11 cellular contexts compared by ENCODE assay signal in genomic region chr7:127905491-127906330, GRCh38.
DNase-seq lines count a peak whose midpoint lies in the region; ATAC-seq and TF ChIP-seq lines count a peak whose summit lies in the region.
"Had no signal": no experiment of that assay in that cellular context is flagged by ENCODE, and none has a peak within 500 bp of the region (broad histone marks: within the 10 kb centered on the region; RNA-seq: fewer than 3 reads in every experiment).

No MANE protein-coding gene starts in this region.

- H3K9me3 Mint-ChIP-seq in activated T-helper 1 cell treated with anti-CD3 and anti-CD28 coated beads, Interleukin-12 subunit alpha, Interleukin-12 subunit beta, Interleukin-2, Interleukin-4 antibody, amounts not matched to agents 30 ng/mL and 10 ng/mL and 1 ng/mL, durations not matched to agents 14 hours and 24 hours and 36 hours = no peaks in the 10 kb centered on the region
- H3K9me3 Mint-ChIP-seq: WTC11 had no signal

- H3K4me1 ChIP-seq in HCT116 (ENCODE audit: control insufficient read depth in 1 of 2, insufficient read depth in 2 of 2, low read length in 2 of 2) = peaks cover 0 to 12% of the 10 kb centered on the region in 2 experiments; a peak in 2 of 4 replicates
- H3K4me1 ChIP-seq in uterus = peaks cover 0 to 4% of the 10 kb centered on the region in 2 donors

- H3K27ac ChIP-seq in HCT116 (ENCODE audit: low read depth, low read length) (no peak overlapping the region), uterus (no peak overlapping the region)

- no peak for TF ChIP-seq RAD21 in HCT116 (IDR thresholded peaks at IDR 0.05; ENCODE audit: low read depth)

- TF ChIP-seq POLR2A in HCT116 (IDR thresholded peaks at IDR 0.05; ENCODE audit: borderline replicate concordance, extremely low read depth, insufficient read depth, insufficient read length) (no peak), uterus (IDR thresholded peaks at IDR 0.05) (no peak)

- H2AFZ ChIP-seq in HCT116 (ENCODE audit: low read depth, low read length, poor library complexity, severe bottlenecking) = no peak overlapping the region

- H3K9me3 ChIP-seq in HCT116 (ENCODE audit: control insufficient read depth in 1 of 2, insufficient read depth in 1 of 2, low read depth in 1 of 2, low read length in 2 of 2) = no peaks in the 10 kb centered on the region
- H3K9me3 ChIP-seq in uterus = no peaks in the 10 kb centered on the region

- H3K27me3 Mint-ChIP-seq in activated T-helper 1 cell treated with anti-CD3 and anti-CD28 coated beads, Interleukin-12 subunit alpha, Interleukin-12 subunit beta, Interleukin-2, Interleukin-4 antibody, amounts not matched to agents 30 ng/mL and 10 ng/mL and 1 ng/mL, durations not matched to agents 14 hours and 24 hours and 36 hours (ENCODE audit: insufficient read depth) = no peaks in the 10 kb centered on the region

- TF ChIP-seq CTCF in HCT116 (IDR thresholded peaks at IDR 0.05 in 2 of 3, conservative IDR thresholded peaks at IDR 0.05 in 1 of 3; ENCODE audit: borderline replicate concordance in 1 of 3, insufficient read depth in 1 of 3, low read depth in 2 of 3, low read length in 2 of 3) = no peak
- no peak for TF ChIP-seq CTCF in uterus (IDR thresholded peaks at IDR 0.05)

- CTCF ChIA-PET in HCT116 (lab: Charles Lee) = no interaction called here

- peaks cover 27% of the 10 kb centered on the region for H3K36me3 Mint-ChIP-seq in activated T-helper 1 cell treated with anti-CD3 and anti-CD28 coated beads, Interleukin-12 subunit alpha, Interleukin-12 subunit beta, Interleukin-2, Interleukin-4 antibody, amounts not matched to agents 30 ng/mL and 10 ng/mL and 1 ng/mL, durations not matched to agents 14 hours and 24 hours and 36 hours (ENCODE audit: low read depth)

- intact Hi-C loops in HCT116 (cut with micrococcal nuclease) (no loop called here), uterus (cut with DNase I; ENCODE audit: low total_unique reads) (no loop called here)
- intact Hi-C loops in activated T-helper 1 cell treated with anti-CD3 and anti-CD28 coated beads, Interleukin-12 subunit alpha, Interleukin-12 subunit beta, Interleukin-2, Interleukin-4 antibody, amounts not matched to agents 30 ng/mL and 10 ng/mL and 1 ng/mL, durations not matched to agents 14 hours and 24 hours and 36 hours (cut with micrococcal nuclease) = no loop called here

- peak; percentile 49 for DNase-seq in AG20443 (ENCODE audit: low spot score)
- no peak for DNase-seq in HCT116 (ENCODE audit: low read depth, low spot score)
- DNase-seq in activated T-helper 1 cell treated with anti-CD3 and anti-CD28 coated beads, Interleukin-12 subunit alpha, Interleukin-12 subunit beta, Interleukin-2, Interleukin-4 antibody, amounts not matched to agents 30 ng/mL and 10 ng/mL and 1 ng/mL, durations not matched to agents 14 hours and 24 hours and 36 hours (ENCODE audit: low spot score) = no peak
- DNase-seq in iris pigment epithelial cell (ENCODE audit: low read depth) = peak; percentile 82
- DNase-seq in uterus = no peak
- no peak for DNase-seq in stimulated activated naive CD4-positive, alpha-beta T cell treated with Interleukin-2 at 50 U/mL for 16 hours (lab: John Stamatoyannopoulos, UW)

- H3K36me3 ChIP-seq in HCT116 (ENCODE audit: control insufficient read depth in 1 of 2, insufficient read depth in 2 of 2, low read length in 2 of 2) (peaks cover 0 to 8% of the 10 kb centered on the region in 2 experiments; a peak in 1 of 4 replicates), uterus (no peaks in the 10 kb centered on the region)

- H3K27ac Mint-ChIP-seq in activated T-helper 1 cell treated with anti-CD3 and anti-CD28 coated beads, Interleukin-12 subunit alpha, Interleukin-12 subunit beta, Interleukin-2, Interleukin-4 antibody, amounts not matched to agents 30 ng/mL and 10 ng/mL and 1 ng/mL, durations not matched to agents 14 hours and 24 hours and 36 hours = peak overlapping the region; percentile 46
- H3K27ac Mint-ChIP-seq: WTC11 had no signal

- RAD21 ChIA-PET in HCT116 (lab: Charles Lee; ENCODE audit: low non-redundant PET in 1 of 2, low total read pairs in 2 of 2, uncharacterized antibody in 2 of 2, unreplicated experiment in 2 of 2) = no interaction called here

- no peak overlapping the region for H3K4me3 Mint-ChIP-seq in activated T-helper 1 cell treated with anti-CD3 and anti-CD28 coated beads, Interleukin-12 subunit alpha, Interleukin-12 subunit beta, Interleukin-2, Interleukin-4 antibody, amounts not matched to agents 30 ng/mL and 10 ng/mL and 1 ng/mL, durations not matched to agents 14 hours and 24 hours and 36 hours
- H3K4me3 Mint-ChIP-seq: WTC11 had no signal

- no peaks in the 10 kb centered on the region for H3K27me3 ChIP-seq in HCT116 (ENCODE audit: insufficient read depth, low read length)
- H3K27me3 ChIP-seq in uterus = no peaks in the 10 kb centered on the region

- ATAC-seq in HCT116 = 0 out of 2 replicates have a peak, but pooled peaks have one; percentile 22
- no peak for ATAC-seq in HG03521 (IDR thresholded peaks at IDR 0.05; ENCODE audit: unreplicated experiment)
- ATAC-seq in HG03342 (IDR thresholded peaks at IDR 0.05; ENCODE audit: unreplicated experiment) = no peak
- ATAC-seq: Panc1, sciatic nerve, WTC11 had no signal

- BruUV-seq in HCT116 (replicated peaks; lab: Mats Ljungman, UMichigan) = no TSS peak

- POLR2A ChIA-PET in HCT116 (lab: Charles Lee) = no interaction called here

- H3K4me3 ChIP-seq in HCT116 (replicated peaks in 1 of 2; ENCODE audit: low read depth in 1 of 2, low read length in 2 of 2) = no peak overlapping the region
- H3K4me3 ChIP-seq in uterus = no peak overlapping the region

- H3K9me2 ChIP-seq in HCT116 (ENCODE audit: insufficient read depth) = no peaks in the 10 kb centered on the region

- H3K9ac ChIP-seq in HCT116 (ENCODE audit: low read length) = no peak overlapping the region

- peaks cover 65% of the 10 kb centered on the region for H3K4me1 Mint-ChIP-seq in activated T-helper 1 cell treated with anti-CD3 and anti-CD28 coated beads, Interleukin-12 subunit alpha, Interleukin-12 subunit beta, Interleukin-2, Interleukin-4 antibody, amounts not matched to agents 30 ng/mL and 10 ng/mL and 1 ng/mL, durations not matched to agents 14 hours and 24 hours and 36 hours (ENCODE audit: low read depth)

- H3K79me2 ChIP-seq in HCT116 (ENCODE audit: insufficient read depth, low read length) = peaks cover 11% of the 10 kb centered on the region; the same call in 1 of the 2 replicates

- H3K4me2 ChIP-seq in HCT116 (ENCODE audit: low read length) = no peak overlapping the region

- no peaks in the 10 kb centered on the region; the same call in 1 of the 2 replicates for H4K20me1 ChIP-seq in HCT116 (ENCODE audit: insufficient read depth)

TF ChIP-seq in HCT116, 20 proteins besides CTCF, POLR2A, EP300 and RAD21:
- TF ChIP-seq EZH2 (IDR thresholded peaks at IDR 0.05) (no peak), TCF7L2 (IDR thresholded peaks at IDR 0.05; ENCODE audit: borderline replicate concordance, extremely low read depth, insufficient read depth, insufficient read length) (no peak)

Comparison
In these comparisons a context has a peak if more than half of its experiments do, and no peak if none do; other contexts are left out.
1. DNase-seq: peak in AG20443 (single experiment) and iris pigment epithelial cell (single experiment); none in HCT116 (single experiment), activated T-helper 1 cell treated with anti-CD3 and anti-CD28 coated beads, Interleukin-12 subunit alpha, Interleukin-12 subunit beta, Interleukin-2, Interleukin-4 antibody, amounts not matched to agents 30 ng/mL and 10 ng/mL and 1 ng/mL, durations not matched to agents 14 hours and 24 hours and 36 hours (single experiment), uterus (0 of 2) and stimulated activated naive CD4-positive, alpha-beta T cell treated with Interleukin-2 at 50 U/mL for 16 hours (single experiment).